8 cellular contexts compared by ENCODE assay signal in genomic region chr2:10448208-10448645, GRCh38. TPM values are rescaled to one million over a fixed set of nuclear protein-coding genes. Genes with fewer than 3 reads are reported as not detected.
DNase-seq lines count a peak whose midpoint lies in the region; ATAC-seq and TF ChIP-seq lines count a peak whose summit lies in the region.

TSS of gene ODC1 (minus strand) at chr2:10448327. CDS start at chr2:10445032, 3,295 bp downstream.

- peaks cover 21% of the 10 kb centered on the region for H4K20me1 ChIP-seq in KMS-11 (ENCODE audit: insufficient read depth)

- intact Hi-C loops in Panc1 (cut with micrococcal nuclease; ENCODE audit: unreplicated experiment) (loop anchor here (5.0 kb wide), 1 partner anchor 219 kb away; no protein-coding TSS in a partner anchor), esophagus muscularis mucosa (cut with DNase I) (loop anchor here (10.0 kb wide), 2 partner anchors 217 to 493 kb away; partner anchors contain the start of gene GRHL1)
- intact Hi-C loops in naive thymus-derived CD4-positive, alpha-beta T cell (cut with micrococcal nuclease): loop anchor here (1.0 to 10.0 kb wide), 19 partner anchors 39 to 1766 kb away; partner anchors contain the start of genes ADAM17 (in 2 of the 2), GRHL1 (in 2 of the 2), HPCAL1 (in 2 of the 2) and TAF1B (in 2 of the 2)

- no peak for TF ChIP-seq POLR2A in esophagus muscularis mucosa (IDR thresholded peaks at IDR 0.05; ENCODE audit: low read depth)

- H3K4me1 ChIP-seq in KMS-11 (ENCODE audit: low read depth, poor library complexity, severe bottlenecking) (peaks cover 51% of the 10 kb centered on the region), Panc1 (ENCODE audit: control insufficient read depth, insufficient read depth, low read length) (peaks cover 33% of the 10 kb centered on the region), esophagus muscularis mucosa (peaks cover 38 to 69% (median 63%) of the 10 kb centered on the region in 4 donors)
- peaks cover 12 to 26% of the 10 kb centered on the region in 2 donors for H3K4me1 ChIP-seq in naive thymus-derived CD4-positive, alpha-beta T cell (ENCODE audit: control insufficient read depth in 2 of 2, insufficient read depth in 2 of 2, low read length in 2 of 2)

- no CpG with 5 or more reads among the region's 68 CpGs for WGBS in esophagus muscularis mucosa

- H3K27ac Mint-ChIP-seq in naive thymus-derived CD4-positive, alpha-beta T cell: peak within 1 kb of the TSS; percentile 76 to 94 (median 89)
- H3K27ac Mint-ChIP-seq in stimulated activated naive B cell treated with anti-CD40 and anti-IgM and Interleukin-4, amounts not matched to agents 10 μg/mL and 1 μg/mL and 100 μg/mL, for 72 hours: peak within 1 kb of the TSS; percentile 96

- POLR2A ChIA-PET in Panc1 (lab: Charles Lee): interaction anchor here (0.5 to 0.7 kb wide), 3 partner anchors 34 to 896 kb away, joined by 3 to 6 read pairs (median 5); partner anchors contain the start of gene ROCK2
- POLR2A ChIA-PET in naive thymus-derived CD4-positive, alpha-beta T cell (lab: Charles Lee): interaction anchor here (0.6 to 2.8 kb wide), 19 partner anchors 8 to 897 kb away, joined by 3 to 21 read pairs (median 4); partner anchors contain the start of genes HPCAL1 and PDIA6

- in situ Hi-C loops in Panc1 (cut with HindIII; ENCODE audit: low pct_unique_long_range_greater_than_20kb, low sequenced_read_pairs): loop anchor here (25.0 kb wide), 1 partner anchor 336 kb away; the partner anchor contains the start of gene RRM2

- peak within 1 kb of the TSS; percentile 94 for H3K27ac ChIP-seq in KMS-11
- H3K27ac ChIP-seq in Panc1 (ENCODE audit: low read length): peak within 1 kb of the TSS; percentile 95
- H3K27ac ChIP-seq in esophagus muscularis mucosa (replicated peaks in 1 of 4): peak within 1 kb of the TSS; percentile 97 to 98 (median 98)
- H3K27ac ChIP-seq in naive thymus-derived CD4-positive, alpha-beta T cell (ENCODE audit: low read depth, low read length): peak within 1 kb of the TSS; percentile 88

- H3K36me3 ChIP-seq in KMS-11 (ENCODE audit: insufficient read depth) (peaks cover 21% of the 10 kb centered on the region), Panc1 (ENCODE audit: control insufficient read depth, insufficient read depth, low read length) (peaks cover 21% of the 10 kb centered on the region), esophagus muscularis mucosa (peaks cover 10 to 18% (median 15%) of the 10 kb centered on the region in 4 donors)
- peaks cover 4 to 15% (median 8%) of the 10 kb centered on the region in 3 experiments for H3K36me3 ChIP-seq in naive thymus-derived CD4-positive, alpha-beta T cell (ENCODE audit: control insufficient read depth in 2 of 3, insufficient read depth in 3 of 3, low read length in 3 of 3)

- no peak for TF ChIP-seq CTCF in KMS-11 (conservative IDR thresholded peaks at IDR 0.05; ENCODE audit: low read depth, low read length)
- no peak for TF ChIP-seq CTCF in Panc1 (IDR thresholded peaks at IDR 0.05)
- TF ChIP-seq CTCF in esophagus muscularis mucosa (IDR thresholded peaks at IDR 0.05): no peak

- no peaks in the 10 kb centered on the region for H3K27me3 ChIP-seq in KMS-11 (ENCODE audit: insufficient read depth, low read depth)
- no peaks in the 10 kb centered on the region for H3K27me3 ChIP-seq in Panc1 (ENCODE audit: control insufficient read depth, insufficient read depth, low read length)
- H3K27me3 ChIP-seq in esophagus muscularis mucosa: no peaks in the 10 kb centered on the region
- no peaks in the 10 kb centered on the region for H3K27me3 ChIP-seq in naive thymus-derived CD4-positive, alpha-beta T cell (ENCODE audit: control insufficient read depth in 2 of 2, insufficient read depth in 2 of 2, low read length in 2 of 2)

- TF ChIP-seq EP300 in esophagus muscularis mucosa (IDR thresholded peaks at IDR 0.05): peak; percentile 32

- H3K9me3 ChIP-seq in Panc1 (ENCODE audit: control insufficient read depth, insufficient read depth, low read depth, low read length): no peaks in the 10 kb centered on the region
- H3K9me3 ChIP-seq in esophagus muscularis mucosa: no peaks in the 10 kb centered on the region
- no peaks in the 10 kb centered on the region for H3K9me3 ChIP-seq in naive thymus-derived CD4-positive, alpha-beta T cell (ENCODE audit: control insufficient read depth in 2 of 3, low read length in 3 of 3)

- no peaks in the 10 kb centered on the region for H3K9me3 Mint-ChIP-seq in activated T-cell treated with anti-CD3 and anti-CD28 coated beads, Interleukin-2, amount 50 U/mL, for 4 hours
- H3K9me3 Mint-ChIP-seq in naive thymus-derived CD4-positive, alpha-beta T cell: no peaks in the 10 kb centered on the region
- H3K9me3 Mint-ChIP-seq in stimulated activated naive B cell treated with anti-CD40 and anti-IgM and Interleukin-4, amounts not matched to agents 10 μg/mL and 1 μg/mL and 100 μg/mL, for 72 hours: no peaks in the 10 kb centered on the region

- H3K79me2 ChIP-seq in KMS-11 (ENCODE audit: insufficient read depth, low read depth): peaks cover 45% of the 10 kb centered on the region

- peak within 1 kb of the TSS; percentile 95 for H3K9ac ChIP-seq in KMS-11

- ATAC-seq in GM21786 (IDR thresholded peaks at IDR 0.05; ENCODE audit: unreplicated experiment) (peak; percentile 55), Panc1 (peak; percentile 92)
- peak; percentile 83 to 87 for ATAC-seq in activated T-cell treated with anti-CD3 and anti-CD28 coated beads, Interleukin-2, amount 50 U/mL, for 4 hours
- ATAC-seq in naive thymus-derived CD4-positive, alpha-beta T cell: peak; percentile 92
- ATAC-seq in stimulated activated naive B cell treated with anti-CD40 and anti-IgM and Interleukin-4, amounts not matched to agents 10 μg/mL and 1 μg/mL and 100 μg/mL, for 72 hours (replicated peaks): peak; percentile 79 to 84

- H3K4me3 ChIP-seq in KMS-11 (IDR thresholded peaks at IDR 0.05; ENCODE audit: insufficient read depth, low read depth, low read length) (peak within 1 kb of the TSS; percentile 61), Panc1 (ENCODE audit: low read depth in 2 of 2, low read length in 2 of 2) (peak within 1 kb of the TSS; percentile 92 to 97), esophagus muscularis mucosa (peak within 1 kb of the TSS; percentile 64 to 88 (median 76))
- H3K4me3 ChIP-seq in naive thymus-derived CD4-positive, alpha-beta T cell (ENCODE audit: low read length): peak within 1 kb of the TSS; percentile 91

- CTCF ChIA-PET in Panc1 (lab: Charles Lee): interaction anchor here (0.7 kb wide), 1 partner anchor 13 kb away, joined by 5 read pairs; no protein-coding TSS in a partner anchor
- CTCF ChIA-PET in naive thymus-derived CD4-positive, alpha-beta T cell (lab: Charles Lee): interaction anchor here (0.6 to 1.6 kb wide), 5 partner anchors 13 to 323 kb away, joined by 3 to 9 read pairs (median 4); partner anchors contain the start of gene HPCAL1

- H3K4me1 Mint-ChIP-seq in activated T-cell treated with anti-CD3 and anti-CD28 coated beads, Interleukin-2, amount 50 U/mL, for 4 hours (ENCODE audit: low read depth): peaks cover 41% of the 10 kb centered on the region
- H3K4me1 Mint-ChIP-seq in naive thymus-derived CD4-positive, alpha-beta T cell: peaks cover 7 to 47% (median 24%) of the 10 kb centered on the region in 7 donors
- H3K4me1 Mint-ChIP-seq in stimulated activated naive B cell treated with anti-CD40 and anti-IgM and Interleukin-4, amounts not matched to agents 10 μg/mL and 1 μg/mL and 100 μg/mL, for 72 hours: peaks cover 20 to 48% of the 10 kb centered on the region in 2 donors

- DNase-seq in DMS53 (lab: John Stamatoyannopoulos, UW) (peak; percentile 97), Panc1 (ENCODE audit: low read depth, low spot score) (no peak), esophagus muscularis mucosa (ENCODE audit: extremely low spot score) (peak; percentile 98)
- DNase-seq in activated T-cell treated with anti-CD3 and anti-CD28 coated beads, Interleukin-2, amount 50 U/mL, for 4 hours: peak; percentile 99
- DNase-seq in naive thymus-derived CD4-positive, alpha-beta T cell: peak; percentile 96 to 99 (median 97)
- peak; percentile 89 for DNase-seq in stimulated activated naive B cell treated with anti-CD40 and anti-IgM and Interleukin-4, amounts not matched to agents 10 μg/mL and 1 μg/mL and 100 μg/mL, for 72 hours

- peak within 1 kb of the TSS; percentile 85 for H3K4me2 ChIP-seq in KMS-11

- H3K36me3 Mint-ChIP-seq in activated T-cell treated with anti-CD3 and anti-CD28 coated beads, Interleukin-2, amount 50 U/mL, for 4 hours (ENCODE audit: insufficient read depth): peaks cover 25% of the 10 kb centered on the region
- peaks cover 5 to 17% (median 12%) of the 10 kb centered on the region in 5 donors for H3K36me3 Mint-ChIP-seq in naive thymus-derived CD4-positive, alpha-beta T cell
- H3K36me3 Mint-ChIP-seq in stimulated activated naive B cell treated with anti-CD40 and anti-IgM and Interleukin-4, amounts not matched to agents 10 μg/mL and 1 μg/mL and 100 μg/mL, for 72 hours: peaks cover 18 to 21% of the 10 kb centered on the region in 2 donors

- peak within 1 kb of the TSS; percentile 97 for H3K4me3 Mint-ChIP-seq in activated T-cell treated with anti-CD3 and anti-CD28 coated beads, Interleukin-2, amount 50 U/mL, for 4 hours
- peak within 1 kb of the TSS; percentile 81 to 95 (median 86) for H3K4me3 Mint-ChIP-seq in naive thymus-derived CD4-positive, alpha-beta T cell
- H3K4me3 Mint-ChIP-seq in stimulated activated naive B cell treated with anti-CD40 and anti-IgM and Interleukin-4, amounts not matched to agents 10 μg/mL and 1 μg/mL and 100 μg/mL, for 72 hours: peak within 1 kb of the TSS; percentile 85 to 97

- no peaks in the 10 kb centered on the region for H3K27me3 Mint-ChIP-seq in activated T-cell treated with anti-CD3 and anti-CD28 coated beads, Interleukin-2, amount 50 U/mL, for 4 hours (ENCODE audit: low read depth)
- H3K27me3 Mint-ChIP-seq in naive thymus-derived CD4-positive, alpha-beta T cell: no peaks in the 10 kb centered on the region
- H3K27me3 Mint-ChIP-seq in stimulated activated naive B cell treated with anti-CD40 and anti-IgM and Interleukin-4, amounts not matched to agents 10 μg/mL and 1 μg/mL and 100 μg/mL, for 72 hours: no peaks in the 10 kb centered on the region

- H2AFZ ChIP-seq in KMS-11 (ENCODE audit: low read depth): peak within 1 kb of the TSS; percentile 89

- BruUV-seq in Panc1 (replicated peaks; lab: Mats Ljungman, UMichigan): no TSS peak

RNA-seq across cellular contexts. Expression of gene ODC1, which starts in this region (rescaled TPM):
- total RNA-seq in Panc1 (2021; ENCODE audit: unreplicated experiment): 159 TPM
- 135 TPM for polyA plus RNA-seq in Panc1 (2012; ENCODE audit: insufficient read length)
- total RNA-seq in activated T-cell treated with anti-CD3 and anti-CD28 coated beads, Interleukin-2, amount 50 U/mL, for 4 hours: 100 to 1,000 TPM; 581 to 619 (median 602) TPM
- total RNA-seq in esophagus muscularis mucosa: 100 to 1,000 TPM; 105 to 142 (median 121) TPM
- total RNA-seq in naive thymus-derived CD4-positive, alpha-beta T cell: 10 to 100 TPM; 32.7 to 88.2 (median 52.4) TPM
- polyA plus RNA-seq in naive thymus-derived CD4-positive, alpha-beta T cell: 10 to 100 TPM; 48.3 to 66.5 TPM
